In genomic region chr5:66821626-66822429, GRCh38 we compare ENCODE assay signal across 12 cellular contexts.
A peak's percentile ranks its signal among the peaks of the same experiment; 100 is the strongest.
DNase-seq lines count a peak whose midpoint lies in the region; ATAC-seq lines count a peak whose summit lies in the region.
"Had no signal": no experiment of that assay in that cellular context is flagged by ENCODE, and none has a peak within 500 bp of the region (broad histone marks: within the 10 kb centered on the region; RNA-seq: fewer than 3 reads in every experiment).

No MANE protein-coding gene starts in this region.

- peak; percentile 18 for DNase-seq in activated T-cell treated with anti-CD3 and anti-CD28 coated beads for 48 hours (ENCODE audit: low read depth)
- DNase-seq in activated T-cell treated with anti-CD3 and anti-CD28 coated beads, Interleukin-2, amount 50 U/mL, for 1 hour, result no peak
- peak; percentile 76 for DNase-seq in activated effector memory CD4-positive, alpha-beta T cell treated with anti-CD3 and anti-CD28 coated beads, Interleukin-2, amount 50 U/mL, for 16 hours
- peak in 2 of 9 donors; percentile 2 to 53 for DNase-seq in naive thymus-derived CD4-positive, alpha-beta T cell
- peak; percentile 43 to 63 for DNase-seq in stimulated activated naive CD8-positive, alpha-beta T cell treated with anti-CD3 and anti-CD28 coated beads, Interleukin-15, amount 100 ng/mL, for 72 hours
- no peak for DNase-seq in hippocampal formation (lab: John Stamatoyannopoulos, UW)
- no peak for DNase-seq in globus pallidus (ENCODE audit: low spot score)
- DNase-seq: ACHN, colonic mucosa, mucosa of descending colon had no signal

- intact Hi-C loops in naive thymus-derived CD4-positive, alpha-beta T cell (cut with micrococcal nuclease), result loop anchor here in 1 of 2 donors (1.0 to 10.0 kb wide), 9 partner anchors 8 to 1613 kb away; partner anchors contain the start of genes ERBIN, NLN, PIK3R1 and SGTB

- ATAC-seq in naive thymus-derived CD4-positive, alpha-beta T cell, result peak; percentile 36
- peak; percentile 92 for ATAC-seq in stimulated activated naive CD8-positive, alpha-beta T cell treated with anti-CD3 and anti-CD28 coated beads, Interleukin-15, amount 100 ng/mL, for 72 hours
- no peak for ATAC-seq in HG03342 (IDR thresholded peaks at IDR 0.05; ENCODE audit: unreplicated experiment)
- ATAC-seq: mucosa of descending colon had no signal

- no peaks in the 10 kb centered on the region for H3K27me3 Mint-ChIP-seq in naive thymus-derived CD4-positive, alpha-beta T cell
- H3K27me3 Mint-ChIP-seq in stimulated activated naive CD8-positive, alpha-beta T cell treated with anti-CD3 and anti-CD28 coated beads, Interleukin-15, amount 100 ng/mL, for 72 hours, result peaks cover 7% of the 10 kb centered on the region

- H3K4me1 ChIP-seq in naive thymus-derived CD4-positive, alpha-beta T cell (ENCODE audit: control insufficient read depth in 2 of 2, insufficient read depth in 2 of 2, low read length in 2 of 2), result peaks cover 0 to 12% of the 10 kb centered on the region in 2 donors
- H3K4me1 ChIP-seq: colonic mucosa had no signal

- peak overlapping the region in 6 of 9 donors; percentile 11 to 97 (median 54) for H3K27ac Mint-ChIP-seq in naive thymus-derived CD4-positive, alpha-beta T cell
- peak overlapping the region; percentile 91 to 96 for H3K27ac Mint-ChIP-seq in stimulated activated naive CD8-positive, alpha-beta T cell treated with anti-CD3 and anti-CD28 coated beads, Interleukin-15, amount 100 ng/mL, for 72 hours
- H3K27ac Mint-ChIP-seq: type B pancreatic cell had no signal

- CTCF ChIA-PET in naive thymus-derived CD4-positive, alpha-beta T cell (lab: Charles Lee), result interaction anchor here (0.6 kb wide), 1 partner anchor 1060 kb away, joined by 3 read pairs; no protein-coding TSS in a partner anchor

- H3K4me1 Mint-ChIP-seq in naive thymus-derived CD4-positive, alpha-beta T cell, result peaks cover 0 to 56% (median 12%) of the 10 kb centered on the region in 7 donors
- H3K4me1 Mint-ChIP-seq in stimulated activated naive CD8-positive, alpha-beta T cell treated with anti-CD3 and anti-CD28 coated beads, Interleukin-15, amount 100 ng/mL, for 72 hours, result peaks cover 37% of the 10 kb centered on the region

- peaks cover 0 to 22% (median 0%) of the 10 kb centered on the region in 5 donors for H3K36me3 Mint-ChIP-seq in naive thymus-derived CD4-positive, alpha-beta T cell
- H3K36me3 Mint-ChIP-seq: type B pancreatic cell had no signal

- POLR2A ChIA-PET in naive thymus-derived CD4-positive, alpha-beta T cell (lab: Charles Lee), result no interaction called here

- H3K9me3 ChIP-seq in naive thymus-derived CD4-positive, alpha-beta T cell (ENCODE audit: control insufficient read depth in 2 of 3, low read length in 3 of 3), result no peaks in the 10 kb centered on the region
- H3K9me3 ChIP-seq: colonic mucosa, mucosa of descending colon had no signal

- no peak overlapping the region for H3K4me3 ChIP-seq in naive thymus-derived CD4-positive, alpha-beta T cell (ENCODE audit: low read length)
- H3K4me3 ChIP-seq: colonic mucosa, mucosa of descending colon had no signal

- no peak overlapping the region for H3K27ac ChIP-seq in naive thymus-derived CD4-positive, alpha-beta T cell (ENCODE audit: low read depth, low read length)
- H3K27ac ChIP-seq: colonic mucosa had no signal

- peaks cover 0 to 8% (median 0%) of the 10 kb centered on the region in 11 donors for H3K9me3 Mint-ChIP-seq in naive thymus-derived CD4-positive, alpha-beta T cell
- peaks cover 8% of the 10 kb centered on the region in 2 donors for H3K9me3 Mint-ChIP-seq in stimulated activated naive CD8-positive, alpha-beta T cell treated with anti-CD3 and anti-CD28 coated beads, Interleukin-15, amount 100 ng/mL, for 72 hours
- H3K9me3 Mint-ChIP-seq: type B pancreatic cell had no signal

- H3K27me3 ChIP-seq in naive thymus-derived CD4-positive, alpha-beta T cell (ENCODE audit: control insufficient read depth in 2 of 2, insufficient read depth in 2 of 2, low read length in 2 of 2), result no peaks in the 10 kb centered on the region
- H3K27me3 ChIP-seq: colonic mucosa had no signal

- no peaks in the 10 kb centered on the region for H3K36me3 ChIP-seq in naive thymus-derived CD4-positive, alpha-beta T cell (ENCODE audit: control insufficient read depth in 2 of 3, insufficient read depth in 3 of 3, low read length in 3 of 3)
- H3K36me3 ChIP-seq: colonic mucosa had no signal

- peak overlapping the region in 3 of 10 donors; percentile 30 to 85 (median 32) for H3K4me3 Mint-ChIP-seq in naive thymus-derived CD4-positive, alpha-beta T cell
- H3K4me3 Mint-ChIP-seq in stimulated activated naive CD8-positive, alpha-beta T cell treated with anti-CD3 and anti-CD28 coated beads, Interleukin-15, amount 100 ng/mL, for 72 hours, result peak overlapping the region; percentile 28 to 78
- H3K4me3 Mint-ChIP-seq: type B pancreatic cell had no signal

Comparison
In these comparisons a context has a peak if more than half of its experiments do, and no peak if none do; other contexts are left out.
1. DNase-seq: peak in activated T-cell treated with anti-CD3 and anti-CD28 coated beads for 48 hours (single experiment), activated effector memory CD4-positive, alpha-beta T cell treated with anti-CD3 and anti-CD28 coated beads, Interleukin-2, amount 50 U/mL, for 16 hours (single experiment) and stimulated activated naive CD8-positive, alpha-beta T cell treated with anti-CD3 and anti-CD28 coated beads, Interleukin-15, amount 100 ng/mL, for 72 hours (2 of 2); none in activated T-cell treated with anti-CD3 and anti-CD28 coated beads, Interleukin-2, amount 50 U/mL, for 1 hour (single experiment), hippocampal formation (0 of 2) and globus pallidus (single experiment).